ENCODE assay signal across 2 cellular contexts in the genomic region with DNA sequence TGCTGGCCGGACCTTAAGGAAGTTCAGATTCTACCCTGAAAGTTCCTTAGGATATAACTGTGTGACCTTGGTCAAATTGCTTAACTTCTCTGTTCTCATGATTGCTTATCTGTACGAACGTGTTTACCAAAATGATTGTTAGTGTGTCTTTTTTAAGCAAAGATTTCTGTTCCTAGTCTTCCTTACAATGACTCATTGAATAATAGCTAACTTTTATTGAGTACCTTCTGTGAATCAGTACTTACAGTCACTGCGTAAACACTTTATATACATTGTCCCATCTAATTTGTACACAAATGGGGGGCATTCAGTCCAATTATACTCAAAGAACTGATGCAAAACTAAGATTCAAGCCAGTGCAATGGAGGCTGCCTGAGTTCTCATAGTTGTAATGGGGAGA.
TF ChIP-seq lines count a peak whose summit lies in the region.

No MANE protein-coding gene starts in this region.

TF ChIP-seq in SK-N-SH, 30 proteins besides CTCF, POLR2A, EP300 and RAD21 (continued from another document):
- no peak for TF ChIP-seq GATA2 (CRISPR knock-in tag; IDR thresholded peaks at IDR 0.05)
- no peak for TF ChIP-seq ELF1 (IDR thresholded peaks at IDR 0.05)
- TF ChIP-seq, protein P1, sequence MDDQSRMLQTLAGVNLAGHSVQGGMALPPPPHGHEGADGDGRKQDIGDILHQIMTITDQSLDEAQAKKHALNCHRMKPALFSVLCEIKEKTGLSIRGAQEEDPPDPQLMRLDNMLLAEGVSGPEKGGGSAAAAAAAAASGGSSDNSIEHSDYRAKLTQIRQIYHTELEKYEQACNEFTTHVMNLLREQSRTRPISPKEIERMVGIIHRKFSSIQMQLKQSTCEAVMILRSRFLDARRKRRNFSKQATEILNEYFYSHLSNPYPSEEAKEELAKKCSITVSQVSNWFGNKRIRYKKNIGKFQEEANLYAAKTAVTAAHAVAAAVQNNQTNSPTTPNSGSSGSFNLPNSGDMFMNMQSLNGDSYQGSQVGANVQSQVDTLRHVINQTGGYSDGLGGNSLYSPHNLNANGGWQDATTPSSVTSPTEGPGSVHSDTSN (IDR thresholded peaks at IDR 0.05), result no peak
- no peak for TF ChIP-seq MXI1 (IDR thresholded peaks at IDR 0.05; ENCODE audit: low read depth, low read length)
- TF ChIP-seq, protein P2, sequence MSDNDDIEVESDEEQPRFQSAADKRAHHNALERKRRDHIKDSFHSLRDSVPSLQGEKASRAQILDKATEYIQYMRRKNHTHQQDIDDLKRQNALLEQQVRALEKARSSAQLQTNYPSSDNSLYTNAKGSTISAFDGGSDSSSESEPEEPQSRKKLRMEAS (IDR thresholded peaks at IDR 0.05; ENCODE audit: low read depth), result no peak
- TF ChIP-seq NFIC (IDR thresholded peaks at IDR 0.05; ENCODE audit: borderline replicate concordance), result no peak
- no peak for TF ChIP-seq RFX5 (IDR thresholded peaks at IDR 0.05; ENCODE audit: low read length)
- TF ChIP-seq, protein P3, sequence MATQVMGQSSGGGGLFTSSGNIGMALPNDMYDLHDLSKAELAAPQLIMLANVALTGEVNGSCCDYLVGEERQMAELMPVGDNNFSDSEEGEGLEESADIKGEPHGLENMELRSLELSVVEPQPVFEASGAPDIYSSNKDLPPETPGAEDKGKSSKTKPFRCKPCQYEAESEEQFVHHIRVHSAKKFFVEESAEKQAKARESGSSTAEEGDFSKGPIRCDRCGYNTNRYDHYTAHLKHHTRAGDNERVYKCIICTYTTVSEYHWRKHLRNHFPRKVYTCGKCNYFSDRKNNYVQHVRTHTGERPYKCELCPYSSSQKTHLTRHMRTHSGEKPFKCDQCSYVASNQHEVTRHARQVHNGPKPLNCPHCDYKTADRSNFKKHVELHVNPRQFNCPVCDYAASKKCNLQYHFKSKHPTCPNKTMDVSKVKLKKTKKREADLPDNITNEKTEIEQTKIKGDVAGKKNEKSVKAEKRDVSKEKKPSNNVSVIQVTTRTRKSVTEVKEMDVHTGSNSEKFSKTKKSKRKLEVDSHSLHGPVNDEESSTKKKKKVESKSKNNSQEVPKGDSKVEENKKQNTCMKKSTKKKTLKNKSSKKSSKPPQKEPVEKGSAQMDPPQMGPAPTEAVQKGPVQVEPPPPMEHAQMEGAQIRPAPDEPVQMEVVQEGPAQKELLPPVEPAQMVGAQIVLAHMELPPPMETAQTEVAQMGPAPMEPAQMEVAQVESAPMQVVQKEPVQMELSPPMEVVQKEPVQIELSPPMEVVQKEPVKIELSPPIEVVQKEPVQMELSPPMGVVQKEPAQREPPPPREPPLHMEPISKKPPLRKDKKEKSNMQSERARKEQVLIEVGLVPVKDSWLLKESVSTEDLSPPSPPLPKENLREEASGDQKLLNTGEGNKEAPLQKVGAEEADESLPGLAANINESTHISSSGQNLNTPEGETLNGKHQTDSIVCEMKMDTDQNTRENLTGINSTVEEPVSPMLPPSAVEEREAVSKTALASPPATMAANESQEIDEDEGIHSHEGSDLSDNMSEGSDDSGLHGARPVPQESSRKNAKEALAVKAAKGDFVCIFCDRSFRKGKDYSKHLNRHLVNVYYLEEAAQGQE (IDR thresholded peaks at IDR 0.05; ENCODE audit: low read depth, low read length), result no peak
- no peak for TF ChIP-seq TAF1 (IDR thresholded peaks at IDR 0.05; ENCODE audit: borderline replicate concordance, low read depth, low read length)
- no peak for TF ChIP-seq GABPA (IDR thresholded peaks at IDR 0.05; ENCODE audit: low read depth)
- no peak for TF ChIP-seq SIN3A (IDR thresholded peaks at IDR 0.05; ENCODE audit: borderline replicate concordance, low read depth, low read length)
- no peak for TF ChIP-seq FOXJ3 (CRISPR knock-in tag; IDR thresholded peaks at IDR 0.05)

TF ChIP-seq in SK-N-SH treated with all-trans-retinoic acid at 6 μM for 48 hours, 23 proteins besides CTCF, POLR2A, EP300 and RAD21 (continued from another document):
- TF ChIP-seq, protein P4, sequence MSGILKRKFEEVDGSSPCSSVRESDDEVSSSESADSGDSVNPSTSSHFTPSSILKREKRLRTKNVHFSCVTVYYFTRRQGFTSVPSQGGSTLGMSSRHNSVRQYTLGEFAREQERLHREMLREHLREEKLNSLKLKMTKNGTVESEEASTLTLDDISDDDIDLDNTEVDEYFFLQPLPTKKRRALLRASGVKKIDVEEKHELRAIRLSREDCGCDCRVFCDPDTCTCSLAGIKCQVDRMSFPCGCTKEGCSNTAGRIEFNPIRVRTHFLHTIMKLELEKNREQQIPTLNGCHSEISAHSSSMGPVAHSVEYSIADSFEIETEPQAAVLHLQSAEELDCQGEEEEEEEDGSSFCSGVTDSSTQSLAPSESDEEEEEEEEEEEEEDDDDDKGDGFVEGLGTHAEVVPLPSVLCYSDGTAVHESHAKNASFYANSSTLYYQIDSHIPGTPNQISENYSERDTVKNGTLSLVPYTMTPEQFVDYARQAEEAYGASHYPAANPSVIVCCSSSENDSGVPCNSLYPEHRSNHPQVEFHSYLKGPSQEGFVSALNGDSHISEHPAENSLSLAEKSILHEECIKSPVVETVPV (CRISPR knock-in tag; IDR thresholded peaks at IDR 0.05), result no peak
- no peak for TF ChIP-seq ZNF565 (CRISPR knock-in tag; conservative IDR thresholded peaks at IDR 0.05; ENCODE audit: low read depth)
- TF ChIP-seq ARNTL (CRISPR knock-in tag; IDR thresholded peaks at IDR 0.05; ENCODE audit: borderline replicate concordance, low read depth), result no peak
- TF ChIP-seq GLIS3 (CRISPR knock-in tag; IDR thresholded peaks at IDR 0.05), result no peak
- TF ChIP-seq ISL1 (CRISPR knock-in tag; IDR thresholded peaks at IDR 0.05), result no peak
- no peak for TF ChIP-seq ESRRG (CRISPR knock-in tag; IDR thresholded peaks at IDR 0.05)
